ENCODE assay signal across 8 cellular contexts in the genomic region with DNA sequence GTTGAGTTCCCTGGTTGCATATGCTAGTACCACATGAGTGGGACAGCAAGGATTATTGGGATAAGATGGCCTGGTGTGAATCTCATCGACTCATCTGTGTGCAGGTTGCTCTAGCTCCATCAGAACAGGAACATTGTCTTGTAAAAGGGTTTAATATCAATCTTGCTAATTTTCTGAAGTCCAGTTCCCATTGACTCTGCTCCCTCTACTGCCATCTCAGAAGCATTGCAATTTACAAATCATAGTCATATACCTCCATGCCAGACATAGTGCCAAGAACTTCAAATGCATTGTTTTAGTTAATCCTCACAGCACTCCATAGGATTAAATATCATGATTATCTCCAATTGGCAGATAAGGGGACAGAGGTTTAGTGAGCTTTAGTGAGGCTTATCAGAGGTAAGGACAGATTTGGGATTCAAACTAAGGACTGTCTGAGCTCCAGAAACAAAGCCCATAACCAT. TPM values are rescaled to one million over a fixed set of nuclear protein-coding genes. Genes with fewer than 3 reads are reported as not detected.
DNase-seq lines count a peak whose midpoint lies in the region; ATAC-seq and TF ChIP-seq lines count a peak whose summit lies in the region.

No MANE protein-coding gene starts in this region.

- peak; percentile 71 for TF ChIP-seq RAD21 in IMR-90 (IDR thresholded peaks at IDR 0.05; ENCODE audit: low read length)

- H2BK5ac ChIP-seq in IMR-90 (ENCODE audit: low read depth, low read length, poor library complexity, severe bottlenecking), result no peak overlapping the region

- intact Hi-C loops in CD8-positive, alpha-beta T cell (cut with DNase I, micrococcal nuclease), result loop anchor here (1.0 to 5.0 kb wide), 2 partner anchors 103 to 373 kb away; no protein-coding TSS in a partner anchor
- intact Hi-C loops in IMR-90 (cut with micrococcal nuclease), result loop anchor here (1.0 to 2.0 kb wide), 3 partner anchors 103 to 375 kb away; no protein-coding TSS in a partner anchor

- H4K5ac ChIP-seq in IMR-90 (ENCODE audit: low read depth, low read length), result no peak overlapping the region

- no peaks in the 10 kb centered on the region for H3K36me3 ChIP-seq in CD8-positive, alpha-beta T cell (ENCODE audit: insufficient read depth, low read length)
- no peaks in the 10 kb centered on the region for H3K36me3 ChIP-seq in IMR-90 (ENCODE audit: control insufficient read depth, insufficient read depth, low read length)

- no peak overlapping the region for H3K27ac Mint-ChIP-seq in CD8-positive, alpha-beta T cell
- no peak overlapping the region for H3K27ac Mint-ChIP-seq in activated T-helper 17 cell treated with anti-CD3 and anti-CD28 coated beads, Interleukin-2, amount 50 U/mL, for 72 hours

- peaks cover 2% of the 10 kb centered on the region; the same call in 1 of the 2 replicates for H3K9me1 ChIP-seq in IMR-90 (ENCODE audit: insufficient read depth, low read length)

- dilution Hi-C loops in IMR-90 (cut with HindIII; ENCODE audit: low sequenced_read_pairs, unreplicated experiment), result no loop called here

- H4K8ac ChIP-seq in IMR-90 (ENCODE audit: low read depth in 2 of 2, low read length in 2 of 2), result no peak overlapping the region

- H3K79me1 ChIP-seq in IMR-90 (ENCODE audit: low read depth in 1 of 2, low read length in 2 of 2), result no peaks in the 10 kb centered on the region

- H3K56ac ChIP-seq in IMR-90 (ENCODE audit: extremely low read depth, insufficient read depth, low read length), result no peak overlapping the region

- no peak overlapping the region for H3K9ac ChIP-seq in IMR-90 (ENCODE audit: low read depth, low read length)

- no peak overlapping the region for H3K4ac ChIP-seq in IMR-90 (ENCODE audit: low read depth, low read length)

- TF ChIP-seq CTCF in CD8-positive, alpha-beta T cell (IDR thresholded peaks at IDR 0.05), result peak; percentile 83
- peak; percentile 69 for TF ChIP-seq CTCF in IMR-90 (conservative IDR thresholded peaks at IDR 0.05; ENCODE audit: low read depth, low read length)

- H2BK120ac ChIP-seq in IMR-90 (ENCODE audit: low read depth, low read length), result no peak overlapping the region

- no peak overlapping the region; the same call in 2 of the 3 replicates for H2BK15ac ChIP-seq in IMR-90 (ENCODE audit: low read depth, low read length)

- no CpG with 5 or more reads among the region's 1 CpG for WGBS in IMR-90 (ENCODE audit: extremely low coverage in 2 of 2, insufficient read length in 1 of 2), 2 experiments

- peaks cover 21% of the 10 kb centered on the region for H3K4me1 ChIP-seq in CD8-positive, alpha-beta T cell (ENCODE audit: insufficient read depth, low read length)
- no peaks in the 10 kb centered on the region for H3K4me1 ChIP-seq in IMR-90 (ENCODE audit: control insufficient read depth, insufficient read depth, low read length)

- H3K9me3 Mint-ChIP-seq in CD8-positive, alpha-beta T cell, result no peaks in the 10 kb centered on the region
- no peaks in the 10 kb centered on the region for H3K9me3 Mint-ChIP-seq in activated T-helper 17 cell treated with anti-CD3 and anti-CD28 coated beads, Interleukin-2, amount 50 U/mL, for 72 hours

- H2AK5ac ChIP-seq in IMR-90 (ENCODE audit: low read depth, low read length), result no peak overlapping the region

- H3K4me3 ChIP-seq in CD8-positive, alpha-beta T cell (ENCODE audit: low read depth, low read length), result no peak overlapping the region
- H3K4me3 ChIP-seq in IMR-90 (ENCODE audit: insufficient read depth, low read depth, low read length), result no peak overlapping the region

- H2AK9ac ChIP-seq in IMR-90 (replicated peaks; ENCODE audit: low read depth, low read length, poor library complexity), result no peak overlapping the region

- peak; percentile 13 for ATAC-seq in CD8-positive, alpha-beta T cell
- ATAC-seq in GM18861 (IDR thresholded peaks at IDR 0.05; ENCODE audit: unreplicated experiment), result peak; percentile 40
- peak; percentile 88 for ATAC-seq in IMR-90 (ENCODE audit: low read depth)
- no peak for ATAC-seq in activated T-helper 17 cell treated with anti-CD3 and anti-CD28 coated beads, Interleukin-2, amount 50 U/mL, for 72 hours (replicated peaks)

- H3K36me3 Mint-ChIP-seq in CD8-positive, alpha-beta T cell, result peaks cover 3% of the 10 kb centered on the region
- H3K36me3 Mint-ChIP-seq in activated T-helper 17 cell treated with anti-CD3 and anti-CD28 coated beads, Interleukin-2, amount 50 U/mL, for 72 hours (ENCODE audit: low read depth), result no peaks in the 10 kb centered on the region

- H3K18ac ChIP-seq in IMR-90 (ENCODE audit: low read depth, low read length), result no peak overlapping the region

- H2AFZ ChIP-seq in IMR-90 (replicated peaks; ENCODE audit: low read length, poor library complexity), result no peak overlapping the region

- no peaks in the 10 kb centered on the region for H3K27me3 ChIP-seq in CD8-positive, alpha-beta T cell (ENCODE audit: insufficient read depth, low read length)
- no peaks in the 10 kb centered on the region for H3K27me3 ChIP-seq in IMR-90 (ENCODE audit: control insufficient read depth, insufficient read depth, low read length)

- in situ Hi-C loops in IMR-90 (cut with MboI; ENCODE audit: low sequenced_read_pairs), result no loop called here

- POLR2A ChIA-PET in CD8-positive, alpha-beta T cell (lab: Charles Lee), result interaction anchor here (0.8 to 2.6 kb wide), 6 partner anchors 91 to 132 kb away, joined by 3 to 27 read pairs (median 4); no protein-coding TSS in a partner anchor
- POLR2A ChIA-PET in IMR-90 (lab: Charles Lee; ENCODE audit: unreplicated experiment), result no interaction called here

- no peaks in the 10 kb centered on the region for H3K9me3 ChIP-seq in CD8-positive, alpha-beta T cell (ENCODE audit: low read length)
- no peaks in the 10 kb centered on the region for H3K9me3 ChIP-seq in IMR-90 (ENCODE audit: control insufficient read depth, insufficient read depth, low read length)

- H3K27ac ChIP-seq in CD8-positive, alpha-beta T cell (ENCODE audit: low read depth, low read length), result no peak overlapping the region
- no peak overlapping the region for H3K27ac ChIP-seq in IMR-90 (ENCODE audit: insufficient read depth, low read length)

- H3K27me3 Mint-ChIP-seq in CD8-positive, alpha-beta T cell (ENCODE audit: low read depth), result no peaks in the 10 kb centered on the region
- H3K27me3 Mint-ChIP-seq in activated T-helper 17 cell treated with anti-CD3 and anti-CD28 coated beads, Interleukin-2, amount 50 U/mL, for 72 hours, result peaks cover 11% of the 10 kb centered on the region

- H4K20me1 ChIP-seq in IMR-90 (ENCODE audit: insufficient read depth, low read length), result no peaks in the 10 kb centered on the region

- no peak overlapping the region for H2BK20ac ChIP-seq in IMR-90 (ENCODE audit: low read depth, low read length)

- CTCF ChIA-PET in CD8-positive, alpha-beta T cell (lab: Charles Lee), result interaction anchor here (0.5 to 14.5 kb wide), 50 partner anchors 11 to 467 kb away, joined by 3 to 483 read pairs (median 5); partner anchors contain the start of gene STAT1
- CTCF ChIA-PET in IMR-90 (lab: Yijun Ruan, JAX), result interaction anchor here (0.6 to 3.5 kb wide), 13 partner anchors 10 to 372 kb away, joined by 3 to 53 read pairs (median 4); no protein-coding TSS in a partner anchor

- no peak overlapping the region for H3K4me2 ChIP-seq in IMR-90 (ENCODE audit: low read depth, low read length)

- no TSS peak for BruUV-seq in IMR-90 (replicated peaks; lab: Mats Ljungman, UMichigan)

- peak in 1 of 7 experiments; percentile 5 for DNase-seq in CD8-positive, alpha-beta T cell
- peak; percentile 70 for DNase-seq in IMR-90
- peak; percentile 82 for DNase-seq in SIG-M5 treated with dmso at 0.1 percent for 504 hours (lab: John Stamatoyannopoulos, UW; ENCODE audit: unreplicated experiment)
- peak; percentile 25 to 38 for DNase-seq in erythroblast (lab: John Stamatoyannopoulos, UW)
- DNase-seq in renal cortical epithelial cell (ENCODE audit: low read depth), result peak; percentile 63
- no peak for DNase-seq in midbrain (lab: John Stamatoyannopoulos, UW)

- H3K4me3 Mint-ChIP-seq in CD8-positive, alpha-beta T cell, result no peak overlapping the region
- no peak overlapping the region for H3K4me3 Mint-ChIP-seq in activated T-helper 17 cell treated with anti-CD3 and anti-CD28 coated beads, Interleukin-2, amount 50 U/mL, for 72 hours

- TF ChIP-seq POLR2A in IMR-90 (IDR thresholded peaks at IDR 0.05; ENCODE audit: low read depth, low read length) (no peak), erythroblast (IDR thresholded peaks at IDR 0.05; ENCODE audit: low read length) (no peak)

- 0 out of 2 replicates have a peak overlapping the region, but pooled peaks have one; percentile 16 for H4K91ac ChIP-seq in IMR-90 (ENCODE audit: insufficient read depth, low read depth, low read length)

- no peak overlapping the region for H3K23ac ChIP-seq in IMR-90 (ENCODE audit: low read depth, low read length)

- peaks cover 24% of the 10 kb centered on the region for H3K4me1 Mint-ChIP-seq in CD8-positive, alpha-beta T cell (ENCODE audit: low read depth)
- peaks cover 34% of the 10 kb centered on the region for H3K4me1 Mint-ChIP-seq in activated T-helper 17 cell treated with anti-CD3 and anti-CD28 coated beads, Interleukin-2, amount 50 U/mL, for 72 hours

- no peak overlapping the region for H3K14ac ChIP-seq in IMR-90 (replicated peaks; ENCODE audit: low read depth, low read length)

TF ChIP-seq in IMR-90, 13 proteins besides CTCF, POLR2A, EP300 and RAD21:
- TF ChIP-seq CHD1 (IDR thresholded peaks at IDR 0.05; ENCODE audit: low read depth, low read length), result no peak
- TF ChIP-seq NFE2L2 (IDR thresholded peaks at IDR 0.05; ENCODE audit: low read depth, low read length), result no peak
- TF ChIP-seq USF2 (IDR thresholded peaks at IDR 0.05; ENCODE audit: low read depth, low read length), result no peak
- TF ChIP-seq RFX5 (IDR thresholded peaks at IDR 0.05; ENCODE audit: low read depth, low read length), result no peak
- TF ChIP-seq CEBPB (IDR thresholded peaks at IDR 0.05; ENCODE audit: low read depth, low read length), result no peak
- peak; percentile 83 for TF ChIP-seq SMC3 (IDR thresholded peaks at IDR 0.05; ENCODE audit: low read depth, low read length)
- no peak for TF ChIP-seq MAZ (IDR thresholded peaks at IDR 0.05; ENCODE audit: borderline replicate concordance, low read depth, low read length)

RNA-seq across cellular contexts. Expression of gene STAT4, which starts 4.8 kb away (rescaled TPM):
- 100 to 1,000 TPM; 136 to 141 TPM for total RNA-seq in CD8-positive, alpha-beta T cell
- total RNA-seq in IMR-90 (2012; rRNA removed) (0.28 and 0.36 TPM in 2 replicates), renal cortical epithelial cell (0.52 and 3.0 TPM in 2 replicates)
- 0.47 and 0.48 TPM in 2 replicates for polyA plus RNA-seq in IMR-90 (2012; rRNA removed)
- 0.07 and 0.08 TPM in 2 replicates for polyA plus RNA-seq in IMR-90 (2012; cell fraction: cytosol; rRNA removed)
- 0.27 and 3.1 TPM in 2 replicates for polyA plus RNA-seq in IMR-90 (2012; cell fraction: nucleus; rRNA removed; ENCODE audit: low replicate concordance)
- 10 to 100 TPM; 38.0 to 51.7 TPM for total RNA-seq in activated T-helper 17 cell treated with anti-CD3 and anti-CD28 coated beads, Interleukin-2, amount 50 U/mL, for 72 hours
